Comparison of ENCODE assay signal across 1 cellular context in genomic region chr15:80878242-80878866, GRCh38.
TF ChIP-seq lines count a peak whose summit lies in the region.

No MANE protein-coding gene starts in this region.

TF ChIP-seq in WTC11, 78 proteins besides CTCF, POLR2A, EP300 and RAD21 (continued from another document):
- TF ChIP-seq GRHL2 (CRISPR knock-in tag; IDR thresholded peaks at IDR 0.05; ENCODE audit: insufficient replicate concordance, severe bottlenecking) = no peak
